In the genomic region with DNA sequence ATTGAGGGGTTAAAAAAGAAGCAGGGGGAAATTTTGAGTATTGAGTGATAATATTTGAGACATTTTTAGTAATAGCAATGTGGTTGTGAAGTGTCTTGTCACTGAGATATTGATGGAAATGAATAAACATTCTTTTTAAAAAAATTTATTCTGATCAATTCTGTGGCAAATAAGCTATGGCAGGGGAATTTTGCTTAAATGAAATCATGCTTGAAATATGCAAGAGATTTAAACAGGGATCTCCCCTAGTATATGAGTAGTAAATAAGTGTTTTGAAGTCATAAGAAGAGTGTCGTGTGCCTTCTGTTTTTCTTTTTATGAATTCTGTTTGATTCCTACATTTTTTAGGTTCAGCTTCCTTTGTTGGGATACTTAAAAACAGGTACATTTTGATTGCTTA, we compare ENCODE assay signal across 27 cellular contexts. TPM values are rescaled to one million over a fixed set of nuclear protein-coding genes. Genes with fewer than 3 reads are reported as not detected.
DNase-seq lines count a peak whose midpoint lies in the region; ATAC-seq and TF ChIP-seq lines count a peak whose summit lies in the region.
"Had no signal": no experiment of that assay in that cellular context is flagged by ENCODE, and none has a peak within 500 bp of the region (broad histone marks: within the 10 kb centered on the region; RNA-seq: fewer than 3 reads in every experiment).

No MANE protein-coding gene starts in this region.

- H3K4me2 ChIP-seq in SK-N-SH = no peak overlapping the region

- peak overlapping the region in 1 of 2 donors; percentile 50 for H3K4me3 Mint-ChIP-seq in stimulated activated naive B cell treated with anti-CD40 and anti-IgM and Interleukin-4, amounts not matched to agents 10 μg/mL and 1 μg/mL and 100 μg/mL, for 72 hours
- H3K4me3 Mint-ChIP-seq in natural killer cell treated with Interleukin-12 subunit alpha and Interleukin-12 subunit beta and Interleukin-15 and Interleukin-18, amount 100 ng/mL, for 72 hours = no peak overlapping the region
- H3K4me3 Mint-ChIP-seq: activated CD4-positive, alpha-beta T cell treated with anti-CD3 and anti-CD28 coated beads, Interleukin-2, amount 10 ng/mL, durations not matched to agents 24 days and 14 days; activated T-cell treated with anti-CD3 and anti-CD28 coated beads, Interleukin-2, amount 50 U/mL, for 4 hours; brain had no signal

- WGBS in SK-N-SH (ENCODE audit: low lambda C conversion rate) = 67% methylated on average over 1 of the region's 1 CpG

- in situ Hi-C loops in ACHN (cut with HindIII; ENCODE audit: low pct_ligation_motif_present, low pct_unique_long_range_greater_than_20kb, low sequenced_read_pairs) = no loop called here

- CTCF ChIA-PET in SK-N-SH (lab: Yijun Ruan, JAX) = interaction anchor here (0.9 to 1.1 kb wide), 2 partner anchors 15 to 313 kb away, joined by 3 to 6 read pairs; no protein-coding TSS in a partner anchor

- H3K36me3 ChIP-seq in SK-N-SH (replicated peaks in 1 of 2; ENCODE audit: control insufficient read depth in 1 of 2, insufficient read depth in 2 of 2, low read length in 1 of 2) = no peaks in the 10 kb centered on the region
- H3K36me3 ChIP-seq: adrenal gland, left ventricle myocardium inferior, neutrophil, prostate gland, WERI-Rb-1 had no signal

- H3K4me1 ChIP-seq in SK-N-SH (ENCODE audit: control insufficient read depth in 1 of 2, insufficient read depth in 2 of 2, low read depth in 1 of 2, low read length in 1 of 2) = peaks cover 0 to 2% of the 10 kb centered on the region in 2 experiments; a peak in 2 of 4 replicates
- H3K4me1 ChIP-seq: adrenal gland, prostate gland had no signal

- H3K4me3 ChIP-seq in SK-N-SH (ENCODE audit: low read depth in 2 of 2, low read length in 1 of 2) = no peak overlapping the region
- H3K4me3 ChIP-seq: adrenal gland, GM23248, left ventricle myocardium inferior, prostate gland had no signal

- H4K20me1 ChIP-seq in SK-N-SH (ENCODE audit: insufficient read depth) = no peaks in the 10 kb centered on the region

- H3K27ac ChIP-seq in SK-N-SH (ENCODE audit: low read depth in 2 of 2, low read length in 1 of 2) = no peak overlapping the region
- H3K27ac ChIP-seq: adrenal gland, C4-2B, GM23248, left ventricle myocardium inferior, neutrophil, prostate gland, WERI-Rb-1 had no signal

- no peak for TF ChIP-seq EP300 in SK-N-SH (IDR thresholded peaks at IDR 0.05; ENCODE audit: borderline replicate concordance in 1 of 2, low read depth in 1 of 2, low read length in 1 of 2)

- no peak overlapping the region for H3K9ac ChIP-seq in SK-N-SH
- H3K9ac ChIP-seq: GM23248 had no signal

- no peak for TF ChIP-seq RAD21 in SK-N-SH (IDR thresholded peaks at IDR 0.05; ENCODE audit: low read length)

- DNase-seq in SK-N-SH (no peak), ACHN (no peak)
- DNase-seq in stimulated activated naive B cell treated with anti-CD40 and anti-IgM and Interleukin-4, amounts not matched to agents 10 μg/mL and 1 μg/mL and 100 μg/mL, for 72 hours = no peak
- DNase-seq in natural killer cell treated with Interleukin-12 subunit alpha and Interleukin-12 subunit beta and Interleukin-15 and Interleukin-18, amount 100 ng/mL, for 72 hours (ENCODE audit: low spot score) = no peak
- DNase-seq: activated CD4-positive, alpha-beta T cell treated with anti-CD3 and anti-CD28 coated beads, Interleukin-2, amount 10 ng/mL, durations not matched to agents 24 days and 14 days; activated naive CD4-positive, alpha-beta T cell; activated T-cell treated with anti-CD3 and anti-CD28 coated beads, Interleukin-2, amount 50 U/mL, for 4 hours; adrenal gland; DMS79; GM23248; left ventricle myocardium inferior; NCI-H1105; NCI-H1930; NCI-H524; SHP77; stimulated activated CD4-positive, alpha-beta T cell treated with anti-CD3 and anti-CD28 coated beads, Interleukin-4, amount 100 ng/mL, for 4 hours; stimulated activated naive CD4-positive, alpha-beta T cell treated with Interleukin-2 at 50 U/mL for 16 hours; T1000; WERI-Rb-1 had no signal

- no peaks in the 10 kb centered on the region for H3K27me3 Mint-ChIP-seq in stimulated activated naive B cell treated with anti-CD40 and anti-IgM and Interleukin-4, amounts not matched to agents 10 μg/mL and 1 μg/mL and 100 μg/mL, for 72 hours
- no peaks in the 10 kb centered on the region for H3K27me3 Mint-ChIP-seq in natural killer cell treated with Interleukin-12 subunit alpha and Interleukin-12 subunit beta and Interleukin-15 and Interleukin-18, amount 100 ng/mL, for 72 hours
- H3K27me3 Mint-ChIP-seq: activated CD4-positive, alpha-beta T cell treated with anti-CD3 and anti-CD28 coated beads, Interleukin-2, amount 10 ng/mL, durations not matched to agents 24 days and 14 days; brain had no signal

- no peaks in the 10 kb centered on the region for H3K9me2 ChIP-seq in SK-N-SH

- no peaks in the 10 kb centered on the region for H3K36me3 Mint-ChIP-seq in stimulated activated naive B cell treated with anti-CD40 and anti-IgM and Interleukin-4, amounts not matched to agents 10 μg/mL and 1 μg/mL and 100 μg/mL, for 72 hours
- H3K36me3 Mint-ChIP-seq in natural killer cell treated with Interleukin-12 subunit alpha and Interleukin-12 subunit beta and Interleukin-15 and Interleukin-18, amount 100 ng/mL, for 72 hours = no peaks in the 10 kb centered on the region
- H3K36me3 Mint-ChIP-seq: brain had no signal

- no peak overlapping the region for H2AFZ ChIP-seq in SK-N-SH (ENCODE audit: low read depth)
- H2AFZ ChIP-seq: GM23248 had no signal

- peaks cover 5% of the 10 kb centered on the region for H3F3A ChIP-seq in SK-N-SH (replicated peaks; ENCODE audit: insufficient read depth)

- POLR2A ChIA-PET in SK-N-SH (lab: Yijun Ruan, JAX) = no interaction called here

- TF ChIP-seq CTCF in SK-N-SH (IDR thresholded peaks at IDR 0.05) = no peak

- H3K27ac Mint-ChIP-seq in stimulated activated naive B cell treated with anti-CD40 and anti-IgM and Interleukin-4, amounts not matched to agents 10 μg/mL and 1 μg/mL and 100 μg/mL, for 72 hours = no peak overlapping the region
- H3K27ac Mint-ChIP-seq in natural killer cell treated with Interleukin-12 subunit alpha and Interleukin-12 subunit beta and Interleukin-15 and Interleukin-18, amount 100 ng/mL, for 72 hours = peak overlapping the region in 1 of 2 donors; percentile 62
- H3K27ac Mint-ChIP-seq: activated CD4-positive, alpha-beta T cell treated with anti-CD3 and anti-CD28 coated beads, Interleukin-2, amount 10 ng/mL, durations not matched to agents 24 days and 14 days; brain had no signal

- no peaks in the 10 kb centered on the region for H3K9me3 Mint-ChIP-seq in stimulated activated naive B cell treated with anti-CD40 and anti-IgM and Interleukin-4, amounts not matched to agents 10 μg/mL and 1 μg/mL and 100 μg/mL, for 72 hours
- H3K9me3 Mint-ChIP-seq in natural killer cell treated with Interleukin-12 subunit alpha and Interleukin-12 subunit beta and Interleukin-15 and Interleukin-18, amount 100 ng/mL, for 72 hours = no peaks in the 10 kb centered on the region
- H3K9me3 Mint-ChIP-seq: activated CD4-positive, alpha-beta T cell treated with anti-CD3 and anti-CD28 coated beads, Interleukin-2, amount 10 ng/mL, durations not matched to agents 24 days and 14 days; activated T-cell treated with anti-CD3 and anti-CD28 coated beads, Interleukin-2, amount 50 U/mL, for 4 hours; brain had no signal

- ATAC-seq in GM19035 (IDR thresholded peaks at IDR 0.05; ENCODE audit: unreplicated experiment) (peak; percentile 36), HG02759 (IDR thresholded peaks at IDR 0.05; ENCODE audit: unreplicated experiment) (peak; percentile 58), GM18519 (IDR thresholded peaks at IDR 0.05; ENCODE audit: low FRiP score, unreplicated experiment) (no peak)
- peak; percentile 57 to 60 for ATAC-seq in stimulated activated naive B cell treated with anti-CD40 and anti-IgM and Interleukin-4, amounts not matched to agents 10 μg/mL and 1 μg/mL and 100 μg/mL, for 72 hours (replicated peaks)
- ATAC-seq in natural killer cell treated with Interleukin-12 subunit alpha and Interleukin-12 subunit beta and Interleukin-15 and Interleukin-18, amount 100 ng/mL, for 72 hours = no peak
- ATAC-seq: activated T-cell treated with anti-CD3 and anti-CD28 coated beads, Interleukin-2, amount 50 U/mL, for 4 hours; sciatic nerve had no signal

- no peaks in the 10 kb centered on the region for H3K9me3 ChIP-seq in SK-N-SH
- H3K9me3 ChIP-seq: adrenal gland, left ventricle myocardium inferior, neutrophil, prostate gland had no signal

- no peaks in the 10 kb centered on the region for H3K27me3 ChIP-seq in SK-N-SH (ENCODE audit: insufficient read depth)
- H3K27me3 ChIP-seq: adrenal gland, neutrophil had no signal

- H3K79me2 ChIP-seq in SK-N-SH (ENCODE audit: insufficient read depth) = no peaks in the 10 kb centered on the region

- H3K4me1 Mint-ChIP-seq in stimulated activated naive B cell treated with anti-CD40 and anti-IgM and Interleukin-4, amounts not matched to agents 10 μg/mL and 1 μg/mL and 100 μg/mL, for 72 hours = peaks cover 20 to 28% of the 10 kb centered on the region in 2 donors
- peaks cover 21 to 25% of the 10 kb centered on the region in 2 donors for H3K4me1 Mint-ChIP-seq in natural killer cell treated with Interleukin-12 subunit alpha and Interleukin-12 subunit beta and Interleukin-15 and Interleukin-18, amount 100 ng/mL, for 72 hours (ENCODE audit: low read depth in 2 of 2)
- H3K4me1 Mint-ChIP-seq: brain had no signal

TF ChIP-seq in SK-N-SH, 30 proteins besides CTCF, POLR2A, EP300 and RAD21:
- TF ChIP-seq FOXJ3 (CRISPR knock-in tag; IDR thresholded peaks at IDR 0.05) (no peak), TCF12 (IDR thresholded peaks at IDR 0.05) (0 out of 2 replicates have a peak, but pooled peaks have one; percentile 14), JUND (IDR thresholded peaks at IDR 0.05) (peak; percentile 25; the same call in 1 of the 2 replicates), CHD2 (IDR thresholded peaks at IDR 0.05; ENCODE audit: low read length, partially characterized antibody) (no peak), ELF1 (IDR thresholded peaks at IDR 0.05) (no peak), NRF1 (IDR thresholded peaks at IDR 0.05; ENCODE audit: low read depth, low read length) (no peak)
- TF ChIP-seq, protein P1, sequence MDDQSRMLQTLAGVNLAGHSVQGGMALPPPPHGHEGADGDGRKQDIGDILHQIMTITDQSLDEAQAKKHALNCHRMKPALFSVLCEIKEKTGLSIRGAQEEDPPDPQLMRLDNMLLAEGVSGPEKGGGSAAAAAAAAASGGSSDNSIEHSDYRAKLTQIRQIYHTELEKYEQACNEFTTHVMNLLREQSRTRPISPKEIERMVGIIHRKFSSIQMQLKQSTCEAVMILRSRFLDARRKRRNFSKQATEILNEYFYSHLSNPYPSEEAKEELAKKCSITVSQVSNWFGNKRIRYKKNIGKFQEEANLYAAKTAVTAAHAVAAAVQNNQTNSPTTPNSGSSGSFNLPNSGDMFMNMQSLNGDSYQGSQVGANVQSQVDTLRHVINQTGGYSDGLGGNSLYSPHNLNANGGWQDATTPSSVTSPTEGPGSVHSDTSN (IDR thresholded peaks at IDR 0.05) = peak; percentile 51

RNA-seq across cellular contexts. Expression of a gene that starts 23.2 kb away (rescaled TPM):
- 3.5 and 3.7 TPM in 2 replicates for polyA plus RNA-seq in SK-N-SH (2012; rRNA removed)
- 3.4 and 4.4 TPM in 2 replicates for polyA plus RNA-seq in SK-N-SH (2012; cell fraction: cytosol; rRNA removed)
- 4.2 and 9.0 TPM in 2 replicates for polyA plus RNA-seq in SK-N-SH (2012; cell fraction: nucleus; rRNA removed)
- 1 to 10 TPM; 4.7 to 7.2 TPM for total RNA-seq in natural killer cell treated with Interleukin-12 subunit alpha and Interleukin-12 subunit beta and Interleukin-15 and Interleukin-18, amount 100 ng/mL, for 72 hours

Comparison
In these comparisons a context has a peak if more than half of its experiments do, and no peak if none do; other contexts are left out.
1. ATAC-seq: peak in GM19035 (single experiment), HG02759 (single experiment) and stimulated activated naive B cell treated with anti-CD40 and anti-IgM and Interleukin-4, amounts not matched to agents 10 μg/mL and 1 μg/mL and 100 μg/mL, for 72 hours (2 of 2); none in GM18519 (single experiment) and natural killer cell treated with Interleukin-12 subunit alpha and Interleukin-12 subunit beta and Interleukin-15 and Interleukin-18, amount 100 ng/mL, for 72 hours (0 of 2).